Comparison of ENCODE assay signal across 1 cellular context in genomic region chr6:131825946-131826345, GRCh38.
TF ChIP-seq lines count a peak whose summit lies in the region.

No MANE protein-coding gene starts in this region.

TF ChIP-seq in HepG2, 621 proteins besides CTCF, POLR2A, EP300 and RAD21 (continued from another document and continues in another):
- TF ChIP-seq MAX (IDR thresholded peaks at IDR 0.05) = peak; percentile 22; the same call in 1 of the 2 replicates
- peak; percentile 100 for TF ChIP-seq ETV6 (CRISPR knock-in tag; conservative IDR thresholded peaks at IDR 0.05)
- TF ChIP-seq LCORL (IDR thresholded peaks at IDR 0.05) = no peak; the same call in 1 of the 2 replicates
- TF ChIP-seq LCORL (CRISPR knock-in tag; IDR thresholded peaks at IDR 0.05) = 0 out of 2 replicates have a peak, but pooled peaks have one; percentile 33
- TF ChIP-seq MXI1 (IDR thresholded peaks at IDR 0.05; ENCODE audit: borderline replicate concordance, low read depth, low read length) = peak; percentile 82; the same call in 1 of the 3 replicates
- TF ChIP-seq PCBP1 (IDR thresholded peaks at IDR 0.05; ENCODE audit: borderline replicate concordance, low read depth, low read length) = no peak
- TF ChIP-seq ISL2 (CRISPR knock-in tag; IDR thresholded peaks at IDR 0.05) = peak; percentile 89
- TF ChIP-seq ZNF761 (CRISPR knock-in tag; conservative IDR thresholded peaks at IDR 0.05) = no peak
- peak; percentile 83 for TF ChIP-seq ARID3A (IDR thresholded peaks at IDR 0.05; ENCODE audit: low read depth, low read length)
- TF ChIP-seq ZMAT3 (CRISPR knock-in tag; conservative IDR thresholded peaks at IDR 0.05) = no peak
- no peak for TF ChIP-seq TBX3 (IDR thresholded peaks at IDR 0.05; ENCODE audit: borderline replicate concordance)
- TF ChIP-seq TFAP4 (IDR thresholded peaks at IDR 0.05; ENCODE audit: borderline replicate concordance, low read depth) = peak; percentile 82; the same call in 1 of the 2 replicates
- no peak for TF ChIP-seq KIAA2018 (CRISPR knock-in tag; IDR thresholded peaks at IDR 0.05; ENCODE audit: borderline replicate concordance)
- peak; percentile 77; the same call in 1 of the 2 replicates for TF ChIP-seq TGIF2 (CRISPR knock-in tag; IDR thresholded peaks at IDR 0.05)
- TF ChIP-seq ZBTB26 (CRISPR knock-in tag; IDR thresholded peaks at IDR 0.05; ENCODE audit: borderline replicate concordance) = no peak
- peak; percentile 60; the same call in 1 of the 2 replicates for TF ChIP-seq KMT2B (CRISPR knock-in tag; IDR thresholded peaks at IDR 0.05)
- peak; percentile 11; the same call in 1 of the 2 replicates for TF ChIP-seq PHF8 (CRISPR knock-in tag; IDR thresholded peaks at IDR 0.05)
- no peak for TF ChIP-seq ZNF75D (CRISPR knock-in tag; IDR thresholded peaks at IDR 0.05; ENCODE audit: borderline replicate concordance)
- no peak for TF ChIP-seq ZNF414 (CRISPR knock-in tag; IDR thresholded peaks at IDR 0.05)
- no peak for TF ChIP-seq ZNF549 (CRISPR knock-in tag; IDR thresholded peaks at IDR 0.05)
- TF ChIP-seq ZNF333 (CRISPR knock-in tag; IDR thresholded peaks at IDR 0.05; ENCODE audit: borderline replicate concordance) = no peak
- peak; percentile 40 for TF ChIP-seq TBL1XR1 (IDR thresholded peaks at IDR 0.05; ENCODE audit: borderline replicate concordance, low read length, partially characterized antibody)
- TF ChIP-seq FOXA1 (IDR thresholded peaks at IDR 0.05) = peak; percentile 73
- peak; percentile 84 for TF ChIP-seq FOXA1 (CRISPR knock-in tag; IDR thresholded peaks at IDR 0.05)
- no peak for TF ChIP-seq FUBP1 (CRISPR knock-in tag; IDR thresholded peaks at IDR 0.05; ENCODE audit: borderline replicate concordance)
- TF ChIP-seq ZNF468 (CRISPR knock-in tag; IDR thresholded peaks at IDR 0.05) = no peak
- TF ChIP-seq SIX1 (CRISPR knock-in tag; IDR thresholded peaks at IDR 0.05; ENCODE audit: borderline replicate concordance) = peak; percentile 93; the same call in 1 of the 2 replicates
- TF ChIP-seq ZNF317 (CRISPR knock-in tag; IDR thresholded peaks at IDR 0.05) = peak; percentile 95
- peak; percentile 37; the same call in 1 of the 2 replicates for TF ChIP-seq PBX2 (CRISPR knock-in tag; IDR thresholded peaks at IDR 0.05)
- TF ChIP-seq ZFP41 (CRISPR knock-in tag; IDR thresholded peaks at IDR 0.05; ENCODE audit: borderline replicate concordance) = no peak
- TF ChIP-seq ZBED4 (CRISPR knock-in tag; IDR thresholded peaks at IDR 0.05; ENCODE audit: borderline replicate concordance) = no peak
- TF ChIP-seq SALL1 (CRISPR knock-in tag; IDR thresholded peaks at IDR 0.05) = peak; percentile 67; the same call in 1 of the 2 replicates
- TF ChIP-seq SOX13 (IDR thresholded peaks at IDR 0.05) = no peak
- peak in 1 of 2 experiments; percentile 75; a peak in 1 of 4 replicates for TF ChIP-seq SOX13 (CRISPR knock-in tag; conservative IDR thresholded peaks at IDR 0.05 in 1 of 2, IDR thresholded peaks at IDR 0.05 in 1 of 2)
- no peak for TF ChIP-seq ARNT2 (CRISPR knock-in tag; IDR thresholded peaks at IDR 0.05; ENCODE audit: low read depth)
- peak; percentile 89; the same call in 1 of the 2 replicates for TF ChIP-seq NFIC (IDR thresholded peaks at IDR 0.05; ENCODE audit: low read length)
- no peak for TF ChIP-seq ZNF138 (CRISPR knock-in tag; IDR thresholded peaks at IDR 0.05; ENCODE audit: low read depth)
